19 cellular contexts compared by ENCODE assay signal in the genomic region with DNA sequence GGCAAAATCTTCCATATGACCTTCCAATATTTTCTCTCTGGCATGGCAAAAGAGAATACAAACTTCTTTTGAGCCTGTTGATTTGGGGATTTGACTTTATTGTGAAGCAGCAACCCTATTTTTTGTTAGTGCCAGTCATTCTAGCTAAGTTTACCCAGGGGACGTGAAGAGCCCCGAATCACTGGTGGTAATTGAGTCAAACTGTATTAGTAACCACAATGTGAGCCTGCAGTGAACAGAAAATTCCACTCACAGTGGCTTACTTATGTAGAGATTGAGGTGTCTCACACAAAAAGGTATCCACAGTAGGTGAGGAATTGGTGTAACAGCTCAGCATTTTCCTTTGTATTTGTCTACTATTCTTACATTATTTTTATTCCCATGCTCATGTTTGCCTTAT.
DNase-seq lines count a peak whose midpoint lies in the region; ATAC-seq lines count a peak whose summit lies in the region.
"Had no signal": no experiment of that assay in that cellular context is flagged by ENCODE, and none has a peak within 500 bp of the region (broad histone marks: within the 10 kb centered on the region; RNA-seq: fewer than 3 reads in every experiment).

No MANE protein-coding gene starts in this region.

- H3K36me3 Mint-ChIP-seq in stimulated activated effector memory CD8-positive, alpha-beta T cell treated with anti-CD3 and anti-CD28 coated beads, Interleukin-12 subunit alpha, Interleukin-12 subunit beta, amount 100 ng/mL, for 72 hours: no peaks in the 10 kb centered on the region

- H3K27ac Mint-ChIP-seq in stimulated activated effector memory CD8-positive, alpha-beta T cell treated with anti-CD3 and anti-CD28 coated beads, Interleukin-12 subunit alpha, Interleukin-12 subunit beta, amount 100 ng/mL, for 72 hours: no peak overlapping the region
- H3K27ac Mint-ChIP-seq: naive thymus-derived CD8-positive, alpha-beta T cell had no signal

- no peak for DNase-seq in stimulated activated effector memory CD8-positive, alpha-beta T cell treated with anti-CD3 and anti-CD28 coated beads, Interleukin-12 subunit alpha, Interleukin-12 subunit beta, amount 100 ng/mL, for 72 hours (ENCODE audit: low spot score in 2 of 2)
- DNase-seq in NCI-H69 (lab: John Stamatoyannopoulos, UW): no peak
- no peak for DNase-seq in NOMO-1 (lab: John Stamatoyannopoulos, UW; ENCODE audit: unreplicated experiment in 2 of 2)
- DNase-seq: activated naive CD4-positive, alpha-beta T cell; Caco-2; gastrocnemius medialis; mesendoderm; naive thymus-derived CD8-positive, alpha-beta T cell; NCI-H1092; NCI-H2081; stimulated activated naive CD4-positive, alpha-beta T cell treated with Interleukin-2 at 50 U/mL for 16 hours had no signal

- ATAC-seq in GM18868 (IDR thresholded peaks at IDR 0.05; ENCODE audit: unreplicated experiment): peak; percentile 95
- ATAC-seq in HG02642 (IDR thresholded peaks at IDR 0.05; ENCODE audit: poor library complexity, unreplicated experiment): peak; percentile 82
- ATAC-seq in HG03520 (IDR thresholded peaks at IDR 0.05; ENCODE audit: unreplicated experiment): peak; percentile 47
- peak; percentile 85 for ATAC-seq in stimulated activated effector memory CD8-positive, alpha-beta T cell treated with anti-CD3 and anti-CD28 coated beads, Interleukin-12 subunit alpha, Interleukin-12 subunit beta, amount 100 ng/mL, for 72 hours
- no peak for ATAC-seq in GM19455 (IDR thresholded peaks at IDR 0.05; ENCODE audit: unreplicated experiment)
- ATAC-seq: gastrocnemius medialis; HCT116; K562; naive thymus-derived CD8-positive, alpha-beta T cell; sciatic nerve had no signal

- peaks cover 3% of the 10 kb centered on the region for H3K9me3 Mint-ChIP-seq in stimulated activated effector memory CD8-positive, alpha-beta T cell treated with anti-CD3 and anti-CD28 coated beads, Interleukin-12 subunit alpha, Interleukin-12 subunit beta, amount 100 ng/mL, for 72 hours
- H3K9me3 Mint-ChIP-seq: central memory CD8-positive, alpha-beta T cell; naive thymus-derived CD8-positive, alpha-beta T cell had no signal

- no peaks in the 10 kb centered on the region for H3K4me1 Mint-ChIP-seq in stimulated activated effector memory CD8-positive, alpha-beta T cell treated with anti-CD3 and anti-CD28 coated beads, Interleukin-12 subunit alpha, Interleukin-12 subunit beta, amount 100 ng/mL, for 72 hours
- H3K4me1 Mint-ChIP-seq: central memory CD8-positive, alpha-beta T cell had no signal

- no peak overlapping the region for H3K4me3 Mint-ChIP-seq in stimulated activated effector memory CD8-positive, alpha-beta T cell treated with anti-CD3 and anti-CD28 coated beads, Interleukin-12 subunit alpha, Interleukin-12 subunit beta, amount 100 ng/mL, for 72 hours
- H3K4me3 Mint-ChIP-seq: central memory CD8-positive, alpha-beta T cell had no signal
